24 cellular contexts compared by ENCODE assay signal in the genomic region with DNA sequence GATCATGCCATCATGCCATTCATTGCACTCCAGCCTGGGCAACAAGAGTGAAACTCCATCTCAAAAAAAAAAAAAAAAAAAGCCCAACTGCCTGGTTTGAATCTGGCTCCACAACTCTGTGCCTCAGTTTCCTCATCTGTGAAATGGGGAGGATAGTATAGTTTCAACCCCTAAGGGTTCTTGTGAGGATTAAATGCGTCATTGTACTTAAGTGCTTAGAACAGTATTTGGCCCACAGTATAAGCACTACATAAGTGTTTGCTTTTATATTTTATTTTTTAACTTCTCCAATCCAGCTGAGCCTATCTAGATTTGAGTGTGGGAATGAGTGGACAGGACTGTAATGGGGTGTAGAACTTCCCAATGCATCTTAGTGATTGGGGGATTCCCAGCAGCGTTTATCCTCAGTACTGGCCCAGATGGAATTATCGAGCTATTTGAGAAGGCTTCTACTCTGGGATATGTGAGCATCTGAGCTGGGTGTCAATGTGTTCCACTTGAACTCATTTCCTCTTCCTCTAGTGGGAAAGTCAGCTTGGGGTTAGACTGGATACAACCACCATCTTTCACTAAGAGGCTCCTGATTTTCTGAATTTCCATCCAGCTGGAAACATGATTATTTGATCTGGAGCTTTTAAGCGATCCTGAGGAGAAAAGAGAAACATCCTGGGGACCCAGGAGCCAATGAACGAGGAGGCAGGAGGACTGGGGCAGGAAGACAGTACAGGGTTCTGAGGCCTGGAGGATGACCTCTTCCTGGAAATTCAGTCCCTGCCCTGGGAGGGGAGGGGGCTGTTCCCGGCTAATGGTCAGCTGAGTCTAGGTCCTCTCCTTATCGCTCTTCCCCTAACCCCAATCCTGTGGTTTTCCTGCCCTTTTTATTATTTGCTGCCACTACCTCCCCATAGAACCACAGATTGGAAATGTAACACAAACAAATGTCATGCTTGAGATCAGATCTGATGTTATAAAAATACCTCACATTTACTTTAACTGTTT. TPM values are rescaled to one million over a fixed set of nuclear protein-coding genes. Genes with fewer than 3 reads are reported as not detected.
DNase-seq lines count a peak whose midpoint lies in the region; ATAC-seq, FAIRE-seq and TF ChIP-seq lines count a peak whose summit lies in the region.
"Had no signal": no experiment of that assay in that cellular context is flagged by ENCODE, and none has a peak within 500 bp of the region (broad histone marks: within the 10 kb centered on the region; RNA-seq: fewer than 3 reads in every experiment).

No MANE protein-coding gene starts in this region.

- H3K27me3 ChIP-seq in DOHH2 (ENCODE audit: control insufficient read depth, low read length) (no peaks in the 10 kb centered on the region), endothelial cell of umbilical vein (ENCODE audit: control insufficient read depth in 2 of 2, insufficient read depth in 2 of 2, low read length in 2 of 2) (no peaks in the 10 kb centered on the region), osteoblast (ENCODE audit: insufficient read depth, low read length) (no peaks in the 10 kb centered on the region)
- H3K27me3 ChIP-seq: neutrophil, tibial artery had no signal

- H3K27ac Mint-ChIP-seq in T-cell: peak overlapping the region; percentile 48 to 63
- H3K27ac Mint-ChIP-seq: activated naive CD8-positive, alpha-beta T cell treated with anti-CD3 and anti-CD28 coated beads, Interleukin-2, amount 10 ng/mL, durations not matched to agents 7 days and 5 days had no signal

- no peaks in the 10 kb centered on the region for H3K9me3 Mint-ChIP-seq in T-cell
- H3K9me3 Mint-ChIP-seq: activated naive CD8-positive, alpha-beta T cell treated with anti-CD3 and anti-CD28 coated beads, Interleukin-2, amount 10 ng/mL, durations not matched to agents 7 days and 5 days; activated T-cell treated with anti-CD3 and anti-CD28 coated beads, Interleukin-2, amount 50 U/mL, for 4 hours had no signal

- peak; percentile 44 for FAIRE-seq in endothelial cell of umbilical vein (lab: Jason Lieb, UNC)
- FAIRE-seq: frontal cortex had no signal

- ATAC-seq in T-cell (replicated peaks in 1 of 4) (no peak), GM19035 (IDR thresholded peaks at IDR 0.05; ENCODE audit: unreplicated experiment) (no peak)
- ATAC-seq: activated T-cell treated with anti-CD3 and anti-CD28 coated beads, Interleukin-2, amount 50 U/mL, for 4 hours had no signal

- no peaks in the 10 kb centered on the region for H3K9me1 ChIP-seq in endothelial cell of umbilical vein (replicated peaks; ENCODE audit: control insufficient read depth, extremely low read depth, insufficient read depth, low read length)

- no peak for TF ChIP-seq CTCF in DOHH2 (IDR thresholded peaks at IDR 0.05; ENCODE audit: low read depth, low read length, poor library complexity, severe bottlenecking)
- no peak for TF ChIP-seq CTCF in endothelial cell of umbilical vein (IDR thresholded peaks at IDR 0.05; ENCODE audit: extremely low read depth in 1 of 2, insufficient read depth in 1 of 2, low read depth in 1 of 2, low read length in 2 of 2)
- no peak for TF ChIP-seq CTCF in osteoblast (IDR thresholded peaks at IDR 0.05; ENCODE audit: extremely low read depth, low read depth, low read length)

- H3K27ac ChIP-seq in DOHH2 (ENCODE audit: low read depth, low read length): peak overlapping the region; percentile 25; the same call in 1 of the 2 replicates
- no peak overlapping the region for H3K27ac ChIP-seq in endothelial cell of umbilical vein (ENCODE audit: insufficient read depth, low read depth, low read length)
- no peak overlapping the region for H3K27ac ChIP-seq in osteoblast (ENCODE audit: low read depth, low read length)
- H3K27ac ChIP-seq: epithelial cell of prostate, GM23248, neutrophil, tibial artery, VCaP had no signal

- H4K20me1 ChIP-seq in DOHH2 (ENCODE audit: control insufficient read depth, insufficient read depth, low read depth, low read length) (no peaks in the 10 kb centered on the region), endothelial cell of umbilical vein (replicated peaks; ENCODE audit: control insufficient read depth, extremely low read depth, insufficient read depth, low read length) (no peaks in the 10 kb centered on the region), osteoblast (ENCODE audit: insufficient read depth, low read length) (no peaks in the 10 kb centered on the region)

- H3K36me3 ChIP-seq in DOHH2 (ENCODE audit: control insufficient read depth, low read length) (peaks cover 8% of the 10 kb centered on the region), endothelial cell of umbilical vein (ENCODE audit: control insufficient read depth in 2 of 2, extremely low read depth in 1 of 2, insufficient read depth in 2 of 2, low read length in 2 of 2) (peaks cover 2 to 4% of the 10 kb centered on the region in 2 experiments), osteoblast (ENCODE audit: insufficient read depth, low read length) (peaks cover 7% of the 10 kb centered on the region)

- peaks cover 21% of the 10 kb centered on the region for H3K79me2 ChIP-seq in DOHH2 (ENCODE audit: control insufficient read depth, low read length)
- no peaks in the 10 kb centered on the region for H3K79me2 ChIP-seq in endothelial cell of umbilical vein (ENCODE audit: control insufficient read depth, insufficient read depth, low read length)
- H3K79me2 ChIP-seq in osteoblast (ENCODE audit: insufficient read depth, low read length): peaks cover 14% of the 10 kb centered on the region

- DNase-seq in T-cell: no peak
- peak; percentile 31 for DNase-seq in endothelial cell of umbilical vein (ENCODE audit: low read depth, low spot score)
- no peak for DNase-seq in osteoblast (ENCODE audit: insufficient read length, low spot score, missing footprints)
- DNase-seq in hepatic stellate cell (ENCODE audit: low spot score): no peak
- DNase-seq in stimulated activated naive CD4-positive, alpha-beta T cell (lab: John Stamatoyannopoulos, UW): no peak
- DNase-seq: activated CD4-positive, alpha-beta T cell treated with anti-CD3 and anti-CD28 coated beads, Interleukin-2, amount 50 U/mL, for 48 hours; activated naive CD8-positive, alpha-beta T cell treated with anti-CD3 and anti-CD28 coated beads, Interleukin-2, amount 10 ng/mL, durations not matched to agents 7 days and 5 days; activated T-cell treated with anti-CD3 and anti-CD28 coated beads, Interleukin-2, amount 50 U/mL, for 4 hours; AML-193; Calu3; cortex of kidney; GM23248; NCI-H1092; NCI-H2107; retina; SHP77; stimulated activated CD4-positive, alpha-beta T cell treated with anti-CD3 and anti-CD28 coated beads, Interleukin-15, amount 100 ng/mL, for 24 hours; tibial artery had no signal

- H3F3A ChIP-seq in DOHH2 (ENCODE audit: control insufficient read depth, insufficient read depth): peaks cover 7% of the 10 kb centered on the region

- H3K4me1 ChIP-seq in DOHH2 (ENCODE audit: control insufficient read depth, low read length): peaks cover 47% of the 10 kb centered on the region
- peaks cover 8% of the 10 kb centered on the region for H3K4me1 ChIP-seq in endothelial cell of umbilical vein (ENCODE audit: control insufficient read depth, extremely low read depth, insufficient read depth, low read length)
- no peaks in the 10 kb centered on the region for H3K4me1 ChIP-seq in osteoblast (ENCODE audit: insufficient read depth, low read length)

- H3K4me3 ChIP-seq in DOHH2 (ENCODE audit: low read length) (peak overlapping the region; percentile 19), endothelial cell of umbilical vein (replicated peaks in 1 of 3; ENCODE audit: insufficient read depth in 1 of 3, low read depth in 1 of 3, low read length in 3 of 3) (no peak overlapping the region), osteoblast (ENCODE audit: insufficient read depth, low read length) (no peak overlapping the region)
- H3K4me3 ChIP-seq: GM23248, tibial artery had no signal

- BruUV-seq in endothelial cell of umbilical vein (replicated peaks; lab: Mats Ljungman, UMichigan): no TSS peak

- H2AFZ ChIP-seq in endothelial cell of umbilical vein (ENCODE audit: low read depth, low read length) (peak overlapping the region; percentile 65), osteoblast (ENCODE audit: low read length) (peak overlapping the region; percentile 50)
- H2AFZ ChIP-seq: GM23248 had no signal

- no peak for TF ChIP-seq POLR2A in endothelial cell of umbilical vein (IDR thresholded peaks at IDR 0.05; ENCODE audit: low read depth, low read length)

- H3K9me2 ChIP-seq in DOHH2 (replicated peaks; ENCODE audit: control insufficient read depth, low read length): no peaks in the 10 kb centered on the region

- H3K4me2 ChIP-seq in DOHH2 (ENCODE audit: low read length) (peak overlapping the region; percentile 46), endothelial cell of umbilical vein (ENCODE audit: insufficient read depth, low read length) (no peak overlapping the region), osteoblast (ENCODE audit: insufficient read depth, low read length) (no peak overlapping the region)

- no peak overlapping the region for H3K4me3 Mint-ChIP-seq in T-cell
- H3K4me3 Mint-ChIP-seq: activated naive CD8-positive, alpha-beta T cell treated with anti-CD3 and anti-CD28 coated beads, Interleukin-2, amount 10 ng/mL, durations not matched to agents 7 days and 5 days; activated T-cell treated with anti-CD3 and anti-CD28 coated beads, Interleukin-2, amount 50 U/mL, for 4 hours had no signal

- intact Hi-C loops in endothelial cell of umbilical vein (cut with micrococcal nuclease): no loop called here

- no peaks in the 10 kb centered on the region for H3K27me3 Mint-ChIP-seq in T-cell
- H3K27me3 Mint-ChIP-seq: activated naive CD8-positive, alpha-beta T cell treated with anti-CD3 and anti-CD28 coated beads, Interleukin-2, amount 10 ng/mL, durations not matched to agents 7 days and 5 days had no signal

- H3K9me3 ChIP-seq in DOHH2 (ENCODE audit: control insufficient read depth, insufficient read depth, low read length) (no peaks in the 10 kb centered on the region), endothelial cell of umbilical vein (replicated peaks; ENCODE audit: control insufficient read depth, insufficient read depth, low read length) (no peaks in the 10 kb centered on the region), osteoblast (ENCODE audit: low read depth, low read length) (no peaks in the 10 kb centered on the region)
- H3K9me3 ChIP-seq: neutrophil, tibial artery had no signal

- no peaks in the 10 kb centered on the region for H3K36me3 Mint-ChIP-seq in T-cell

- no peak overlapping the region for H3K9ac ChIP-seq in endothelial cell of umbilical vein (replicated peaks; ENCODE audit: extremely low read depth, insufficient read depth, low read length)
- H3K9ac ChIP-seq: GM23248 had no signal

- CTCF ChIA-PET in T-cell (lab: Charles Lee): interaction anchor here in 1 of 2 donors (0.6 to 1.5 kb wide), 3 partner anchors 9 to 194 kb away, joined by 4 to 6 read pairs (median 4); a partner anchor contains a TSS
- CTCF ChIA-PET in endothelial cell of umbilical vein (lab: Charles Lee): interaction anchor here (0.8 to 1.2 kb wide), 3 partner anchors 19 to 45 kb away, joined by 3 to 8 read pairs (median 3); no protein-coding TSS in a partner anchor

- dilution Hi-C loops in endothelial cell of umbilical vein (cut with MboI; ENCODE audit: extremely low pct_ligation_motif_present, low sequenced_read_pairs): no loop called here

- POLR2A ChIA-PET in T-cell (lab: Charles Lee): no interaction called here
- POLR2A ChIA-PET in endothelial cell of umbilical vein (lab: Charles Lee): no interaction called here

- H3K4me1 Mint-ChIP-seq in T-cell: peaks cover 24 to 38% (median 25%) of the 10 kb centered on the region in 3 donors

RNA-seq across cellular contexts. Expression of a gene that starts 9.3 kb away (rescaled TPM):
- total RNA-seq in T-cell: 1 to 10 TPM; 1.2 to 2.5 (median 1.6) TPM
- total RNA-seq in endothelial cell of umbilical vein: 39.3 and 42.7 TPM in 2 replicates
- 16.2 and 18.8 TPM in 2 replicates for polyA plus RNA-seq in endothelial cell of umbilical vein
- 10.3 and 10.6 TPM in 2 replicates for polyA plus RNA-seq in endothelial cell of umbilical vein (2011; cell fraction: cytosol; rRNA removed)
- polyA plus RNA-seq in endothelial cell of umbilical vein (2011; cell fraction: nucleus; rRNA removed): 66.8 and 72.5 TPM in 2 replicates
- polyA plus RNA-seq in endothelial cell of umbilical vein (2012): 5.8 and 10.4 TPM in 2 replicates
- 20.5 and 30.2 TPM in 2 replicates for polyA minus RNA-seq in endothelial cell of umbilical vein
- 16.7 TPM for polyA minus RNA-seq in endothelial cell of umbilical vein (2011; cell fraction: cytosol; rRNA and poly(A)+ RNA removed)
- 19.9 and 31.0 TPM in 2 replicates for polyA minus RNA-seq in endothelial cell of umbilical vein (2011; cell fraction: nucleus; rRNA and poly(A)+ RNA removed)
- 0.72 and 1.8 TPM in 2 replicates for total RNA-seq in osteoblast

RNA-seq across cellular contexts. Expression of a gene that starts 26.8 kb away (rescaled TPM):
- total RNA-seq in T-cell (10 to 100 TPM; 20.3 to 91.3 (median 74.2) TPM), endothelial cell of umbilical vein (16.1 and 19.5 TPM in 2 replicates), osteoblast (46.6 and 49.9 TPM in 2 replicates)
- 9.9 and 11.6 TPM in 2 replicates for polyA plus RNA-seq in endothelial cell of umbilical vein
- 7.7 and 9.4 TPM in 2 replicates for polyA plus RNA-seq in endothelial cell of umbilical vein (2011; cell fraction: cytosol; rRNA removed)
- 10.6 and 13.5 TPM in 2 replicates for polyA plus RNA-seq in endothelial cell of umbilical vein (2011; cell fraction: nucleus; rRNA removed)
- 13.4 and 16.6 TPM in 2 replicates for polyA plus RNA-seq in endothelial cell of umbilical vein (2012)
- 6.7 and 8.5 TPM in 2 replicates for polyA minus RNA-seq in endothelial cell of umbilical vein
- 19.9 TPM for polyA minus RNA-seq in endothelial cell of umbilical vein (2011; cell fraction: cytosol; rRNA and poly(A)+ RNA removed)
- polyA minus RNA-seq in endothelial cell of umbilical vein (2011; cell fraction: nucleus; rRNA and poly(A)+ RNA removed): 2.5 and 4.1 TPM in 2 replicates

RNA-seq across cellular contexts. Expression of a gene that starts 36.5 kb away (rescaled TPM):
- total RNA-seq in T-cell: 100 to 1,000 TPM; 591 to 643 (median 612) TPM
- 286 and 301 TPM in 2 replicates for total RNA-seq in endothelial cell of umbilical vein
- 665 and 745 TPM in 2 replicates for polyA plus RNA-seq in endothelial cell of umbilical vein
- 965 and 972 TPM in 2 replicates for polyA plus RNA-seq in endothelial cell of umbilical vein (2011; cell fraction: cytosol; rRNA removed)
- 821 and 880 TPM in 2 replicates for polyA plus RNA-seq in endothelial cell of umbilical vein (2011; cell fraction: nucleus; rRNA removed)
- 559 and 618 TPM in 2 replicates for polyA plus RNA-seq in endothelial cell of umbilical vein (2012)
- polyA minus RNA-seq in endothelial cell of umbilical vein: 123 and 203 TPM in 2 replicates
- polyA minus RNA-seq in endothelial cell of umbilical vein (2011; cell fraction: cytosol; rRNA and poly(A)+ RNA removed): 96.5 TPM
- polyA minus RNA-seq in endothelial cell of umbilical vein (2011; cell fraction: nucleus; rRNA and poly(A)+ RNA removed): 80.4 and 104 TPM in 2 replicates
- total RNA-seq in osteoblast: 323 and 324 TPM in 2 replicates

RNA-seq across cellular contexts. Expression of a gene that starts 40.7 kb away (rescaled TPM):
- total RNA-seq in T-cell: 10 to 100 TPM; 34.0 to 68.4 (median 63.9) TPM
- total RNA-seq in endothelial cell of umbilical vein: 61.1 and 65.8 TPM in 2 replicates
- polyA plus RNA-seq in endothelial cell of umbilical vein: 65.5 and 65.9 TPM in 2 replicates
- polyA plus RNA-seq in endothelial cell of umbilical vein (2011; cell fraction: cytosol; rRNA removed): 60.4 and 62.2 TPM in 2 replicates
- polyA plus RNA-seq in endothelial cell of umbilical vein (2011; cell fraction: nucleus; rRNA removed): 41.2 and 42.1 TPM in 2 replicates
- polyA plus RNA-seq in endothelial cell of umbilical vein (2012): 47.2 and 56.8 TPM in 2 replicates
- polyA minus RNA-seq in endothelial cell of umbilical vein: 34.9 and 42.2 TPM in 2 replicates
- 67.1 TPM for polyA minus RNA-seq in endothelial cell of umbilical vein (2011; cell fraction: cytosol; rRNA and poly(A)+ RNA removed)
- polyA minus RNA-seq in endothelial cell of umbilical vein (2011; cell fraction: nucleus; rRNA and poly(A)+ RNA removed): 9.1 and 10.0 TPM in 2 replicates
- total RNA-seq in osteoblast: 32.9 and 34.2 TPM in 2 replicates

RNA-seq across cellular contexts. Expression of a gene that starts 51.8 kb away (rescaled TPM):
- total RNA-seq in T-cell (100 to 1,000 TPM; 247 to 590 (median 469) TPM), endothelial cell of umbilical vein (not detected in 2 replicates), osteoblast (0.88 and 1.1 TPM in 2 replicates)
- polyA plus RNA-seq in endothelial cell of umbilical vein: 0.17 and 0.18 TPM in 2 replicates
- 0.04 and 0.14 TPM in 2 replicates for polyA plus RNA-seq in endothelial cell of umbilical vein (2011; cell fraction: cytosol; rRNA removed)
- polyA plus RNA-seq in endothelial cell of umbilical vein (2011; cell fraction: nucleus; rRNA removed): 0.43 and 0.47 TPM in 2 replicates
- polyA plus RNA-seq in endothelial cell of umbilical vein (2012): not detected in 2 replicates
- polyA minus RNA-seq in endothelial cell of umbilical vein: 0.17 TPM in 1 of 2 replicates, not detected in the other
- not detected for polyA minus RNA-seq in endothelial cell of umbilical vein (2011; cell fraction: cytosol; rRNA and poly(A)+ RNA removed)
- polyA minus RNA-seq in endothelial cell of umbilical vein (2011; cell fraction: nucleus; rRNA and poly(A)+ RNA removed): 0.53 TPM in 1 of 2 replicates, not detected in the other
- total RNA-seq: frontal cortex had no signal

Comparison
In these comparisons a context has a peak if more than half of its experiments do, and no peak if none do; other contexts are left out.
1. RNA of a gene that starts 9.3 kb away (total RNA-seq): 39.3 to 42.7 TPM in endothelial cell of umbilical vein; 1.2 to 2.5 TPM in T-cell and 0.72 to 1.8 TPM in osteoblast; every median in the first group is over 10 times any median in the second.